Comparison of ENCODE assay signal across 1 cellular context in the genomic region with DNA sequence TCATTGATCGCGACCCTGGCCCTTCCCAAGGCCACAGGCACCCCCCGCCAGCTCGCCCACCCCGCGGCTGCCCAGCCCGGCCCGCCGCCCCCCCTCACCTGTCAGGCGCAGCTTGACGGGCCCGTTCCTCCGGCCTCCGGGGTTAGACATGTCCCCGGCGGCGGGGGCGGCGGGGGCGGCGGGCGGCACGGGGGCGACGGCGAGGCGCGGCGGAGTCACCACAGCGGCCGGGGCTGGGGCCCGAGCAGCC.
TF ChIP-seq lines count a peak whose summit lies in the region.

No MANE protein-coding gene starts in this region.

TF ChIP-seq in H1, 55 proteins besides CTCF, POLR2A, EP300 and RAD21 (continued from another document):
- TF ChIP-seq CTBP2 (IDR thresholded peaks at IDR 0.05; ENCODE audit: borderline replicate concordance, insufficient read depth, insufficient read length, low read length) (no peak), KDM5A (IDR thresholded peaks at IDR 0.05; ENCODE audit: low read length) (no peak), TAF1 (IDR thresholded peaks at IDR 0.05; ENCODE audit: low read depth, low read length) (no peak), TAF7 (optimal IDR thresholded peaks at IDR 0.05; ENCODE audit: borderline replicate concordance, low read depth, low read length) (no peak), EGR1 (IDR thresholded peaks at IDR 0.05; ENCODE audit: borderline replicate concordance, low read depth, low read length) (no peak), CREB1 (IDR thresholded peaks at IDR 0.05) (no peak), HDAC2 (IDR thresholded peaks at IDR 0.05; ENCODE audit: borderline replicate concordance in 1 of 2, low read depth in 2 of 2, low read length in 2 of 2) (no peak), GTF2F1 (IDR thresholded peaks at IDR 0.05; ENCODE audit: borderline replicate concordance, low read depth, low read length) (no peak), TCF12 (IDR thresholded peaks at IDR 0.05; ENCODE audit: low read depth, low read length) (no peak), SIRT6 (IDR thresholded peaks at IDR 0.05; ENCODE audit: low read length) (no peak), CEBPB (IDR thresholded peaks at IDR 0.05; ENCODE audit: low read depth, low read length) (no peak), RXRA (IDR thresholded peaks at IDR 0.05; ENCODE audit: insufficient read depth, low read depth, low read length) (no peak)
